In genomic region chr4:177579649-177580048, GRCh38 we compare ENCODE assay signal across 16 cellular contexts.
DNase-seq lines count a peak whose midpoint lies in the region; ATAC-seq and TF ChIP-seq lines count a peak whose summit lies in the region.
"Had no signal": no experiment of that assay in that cellular context is flagged by ENCODE, and none has a peak within 500 bp of the region (broad histone marks: within the 10 kb centered on the region; RNA-seq: fewer than 3 reads in every experiment).

No MANE protein-coding gene starts in this region.

- H3K4me1 Mint-ChIP-seq in WTC11 = peaks cover 10% of the 10 kb centered on the region

- 57% methylated on average over 1 of the region's 1 CpG for WGBS in smooth muscle cell (ENCODE audit: low lambda C conversion rate)

- POLR2A ChIA-PET in RWPE1 (lab: Yijun Ruan, JAX; ENCODE audit: low non-redundant PET) (no interaction called here), WTC11 (lab: Charles Lee) (no interaction called here)

- H3K36me3 Mint-ChIP-seq in WTC11 = no peaks in the 10 kb centered on the region
- H3K36me3 Mint-ChIP-seq: activated CD4-positive, alpha-beta memory T cell treated with anti-CD3 and anti-CD28 coated beads for 36 hours; activated naive CD8-positive, alpha-beta T cell had no signal

- DNase-seq in cardiac muscle cell (ENCODE audit: low read depth in 1 of 2, low spot score in 1 of 2) (peak in 1 of 2 donors; percentile 24), left cardiac atrium (no peak), RWPE1 (ENCODE audit: low spot score) (no peak), epithelial cell of proximal tubule (ENCODE audit: low read depth) (no peak), smooth muscle cell (lab: John Stamatoyannopoulos, UW; ENCODE audit: unreplicated experiment) (no peak), GDM1 (lab: John Stamatoyannopoulos, UW) (no peak), WTC11 (ENCODE audit: low spot score) (no peak)
- DNase-seq: activated CD4-positive, alpha-beta memory T cell treated with anti-CD3 and anti-CD28 coated beads for 36 hours; activated T-cell treated with anti-CD3 and anti-CD28 coated beads, Interleukin-2, amount 50 U/mL, for 48 hours; caudate nucleus; glutamatergic neuron; islet precursor cell; NCI-H1694 treated with DMSO at 0.1 percent for 48 hours had no signal

- no peak overlapping the region for H3K4me3 Mint-ChIP-seq in WTC11
- H3K4me3 Mint-ChIP-seq: activated CD4-positive, alpha-beta memory T cell treated with anti-CD3 and anti-CD28 coated beads for 36 hours; activated naive CD8-positive, alpha-beta T cell; stimulated activated naive CD8-positive, alpha-beta T cell treated with anti-CD3 and anti-CD28 coated beads, Interleukin-15, Interleukin-2, amounts not matched to agents 100 ng/mL and 50 ng/mL, for 24 hours had no signal

- H2AFZ ChIP-seq in smooth muscle cell (ENCODE audit: low read depth) = no peak overlapping the region

- no peak overlapping the region for H3K9ac ChIP-seq in smooth muscle cell (ENCODE audit: low read depth)

- H4K20me1 ChIP-seq in smooth muscle cell (ENCODE audit: low read depth) = no peaks in the 10 kb centered on the region

- no peaks in the 10 kb centered on the region for H3F3A ChIP-seq in smooth muscle cell (ENCODE audit: low read depth)

- H3K27me3 ChIP-seq in cardiac muscle cell = no peaks in the 10 kb centered on the region
- no peaks in the 10 kb centered on the region for H3K27me3 ChIP-seq in smooth muscle cell (ENCODE audit: low read depth)

- no peaks in the 10 kb centered on the region for H3K79me2 ChIP-seq in smooth muscle cell (ENCODE audit: low read depth)

- H3K4me1 ChIP-seq in cardiac muscle cell (ENCODE audit: low read depth) (no peaks in the 10 kb centered on the region), smooth muscle cell (ENCODE audit: low read depth) (no peaks in the 10 kb centered on the region)

- H3K27ac Mint-ChIP-seq in WTC11 = no peak overlapping the region
- H3K27ac Mint-ChIP-seq: activated CD4-positive, alpha-beta memory T cell treated with anti-CD3 and anti-CD28 coated beads for 36 hours; activated naive CD8-positive, alpha-beta T cell; stimulated activated naive CD8-positive, alpha-beta T cell treated with anti-CD3 and anti-CD28 coated beads, Interleukin-15, Interleukin-2, amounts not matched to agents 100 ng/mL and 50 ng/mL, for 24 hours had no signal

- H3K4me2 ChIP-seq in smooth muscle cell = no peak overlapping the region

- no peaks in the 10 kb centered on the region for H3K9me3 Mint-ChIP-seq in WTC11
- H3K9me3 Mint-ChIP-seq: activated CD4-positive, alpha-beta memory T cell treated with anti-CD3 and anti-CD28 coated beads for 36 hours; stimulated activated naive CD8-positive, alpha-beta T cell treated with anti-CD3 and anti-CD28 coated beads, Interleukin-15, Interleukin-2, amounts not matched to agents 100 ng/mL and 50 ng/mL, for 24 hours had no signal

- no peaks in the 10 kb centered on the region for H3K27me3 Mint-ChIP-seq in WTC11 (ENCODE audit: low read depth)
- H3K27me3 Mint-ChIP-seq: activated CD4-positive, alpha-beta memory T cell treated with anti-CD3 and anti-CD28 coated beads for 36 hours; stimulated activated naive CD8-positive, alpha-beta T cell treated with anti-CD3 and anti-CD28 coated beads, Interleukin-15, Interleukin-2, amounts not matched to agents 100 ng/mL and 50 ng/mL, for 24 hours had no signal

- no peak overlapping the region for H3K4me3 ChIP-seq in cardiac muscle cell
- no peak overlapping the region for H3K4me3 ChIP-seq in epithelial cell of proximal tubule (ENCODE audit: low read depth, low read length)
- H3K4me3 ChIP-seq in smooth muscle cell = no peak overlapping the region

- TF ChIP-seq CTCF in cardiac muscle cell (IDR thresholded peaks at IDR 0.05; ENCODE audit: low read depth, low read length) (peak; percentile 20), RWPE1 (conservative IDR thresholded peaks at IDR 0.05; ENCODE audit: low read depth) (peak; percentile 47), epithelial cell of proximal tubule (conservative IDR thresholded peaks at IDR 0.05; ENCODE audit: low read depth, low read length) (peak; percentile 45), smooth muscle cell (IDR thresholded peaks at IDR 0.05; ENCODE audit: borderline replicate concordance, insufficient read depth, poor library complexity, severe bottlenecking) (peak; percentile 36), WTC11 (IDR thresholded peaks at IDR 0.05) (no peak)

- CTCF ChIA-PET in RWPE1 (lab: Yijun Ruan, JAX) (interaction anchor here (0.5 to 0.7 kb wide), 5 partner anchors 758 to 1729 kb away, joined by 3 to 4 read pairs (median 3); no protein-coding TSS in a partner anchor), WTC11 (lab: Charles Lee) (interaction anchor here (1.1 to 1.4 kb wide), 3 partner anchors 21 to 507 kb away, joined by 4 to 6 read pairs (median 5); no protein-coding TSS in a partner anchor)

- H3K36me3 ChIP-seq in cardiac muscle cell (no peaks in the 10 kb centered on the region), smooth muscle cell (ENCODE audit: low read depth) (no peaks in the 10 kb centered on the region)

- intact Hi-C loops in left cardiac atrium (cut with DNase I) = no loop called here

- no peak for ATAC-seq in left cardiac atrium
- no peak for ATAC-seq in HG03565 (IDR thresholded peaks at IDR 0.05; ENCODE audit: unreplicated experiment)
- no peak for ATAC-seq in WTC11

- H3K27ac ChIP-seq in cardiac muscle cell (no peak overlapping the region), RWPE1 (no peak overlapping the region), smooth muscle cell (ENCODE audit: low read depth) (no peak overlapping the region)

- H3K9me3 ChIP-seq in cardiac muscle cell (ENCODE audit: low read depth) (no peaks in the 10 kb centered on the region), smooth muscle cell (replicated peaks; ENCODE audit: low read depth) (no peaks in the 10 kb centered on the region)

TF ChIP-seq in WTC11, 78 proteins besides CTCF, POLR2A, EP300 and RAD21:
- TF ChIP-seq TP53 (CRISPR knock-in tag; IDR thresholded peaks at IDR 0.05) = no peak
- TF ChIP-seq E2F5 (CRISPR knock-in tag; IDR thresholded peaks at IDR 0.05) = no peak
- no peak for TF ChIP-seq AR (CRISPR knock-in tag; IDR thresholded peaks at IDR 0.05)
- TF ChIP-seq ZNF121 (CRISPR knock-in tag; IDR thresholded peaks at IDR 0.05) = no peak
